ENCODE assay signal across 8 cellular contexts in genomic region chr1:201676061-201676644, GRCh38.
DNase-seq lines count a peak whose midpoint lies in the region; ATAC-seq and TF ChIP-seq lines count a peak whose summit lies in the region.
"Had no signal": no experiment of that assay in that cellular context is flagged by ENCODE, and none has a peak within 500 bp of the region (broad histone marks: within the 10 kb centered on the region; RNA-seq: fewer than 3 reads in every experiment).

No MANE protein-coding gene starts in this region.

- peaks cover 41% of the 10 kb centered on the region for H3K4me1 ChIP-seq in HUES48 (ENCODE audit: control insufficient read depth, insufficient read depth, low read length)
- peaks cover 33% of the 10 kb centered on the region for H3K4me1 ChIP-seq in adipocyte (ENCODE audit: control insufficient read depth, insufficient read depth, low read length)
- peaks cover 30% of the 10 kb centered on the region for H3K4me1 ChIP-seq in iPS-15b (ENCODE audit: control insufficient read depth, insufficient read depth, low read length)
- no peaks in the 10 kb centered on the region for H3K4me1 ChIP-seq in thymus (ENCODE audit: control insufficient read depth, insufficient read depth, low read length)
- no peaks in the 10 kb centered on the region for H3K4me1 ChIP-seq in MM.1S (ENCODE audit: low read length)

- H3K9ac ChIP-seq in HUES48 (ENCODE audit: low read depth, low read length), result peak overlapping the region; percentile 22; the same call in 1 of the 2 replicates
- peak overlapping the region; percentile 32 for H3K9ac ChIP-seq in adipocyte (ENCODE audit: low read length)
- peak overlapping the region; percentile 2 for H3K9ac ChIP-seq in iPS-15b (ENCODE audit: low read depth, low read length)
- H3K9ac ChIP-seq in MM.1S (ENCODE audit: low read length), result no peak overlapping the region

- no peak for ATAC-seq in HG02623 (IDR thresholded peaks at IDR 0.05; ENCODE audit: unreplicated experiment)

- no peaks in the 10 kb centered on the region for H3K36me3 ChIP-seq in HUES48 (ENCODE audit: control insufficient read depth, insufficient read depth, low read length)
- peaks cover 6% of the 10 kb centered on the region for H3K36me3 ChIP-seq in adipocyte (ENCODE audit: control insufficient read depth, insufficient read depth, low read length, severe bottlenecking)
- H3K36me3 ChIP-seq in iPS-15b (ENCODE audit: control insufficient read depth, insufficient read depth, low read length), result no peaks in the 10 kb centered on the region
- H3K36me3 ChIP-seq in thymus (ENCODE audit: control insufficient read depth, insufficient read depth), result no peaks in the 10 kb centered on the region
- H3K36me3 ChIP-seq in MM.1S (replicated peaks; ENCODE audit: insufficient read depth, low read length), result no peaks in the 10 kb centered on the region

- no peaks in the 10 kb centered on the region for H3K79me2 ChIP-seq in MM.1S (ENCODE audit: low read length)

- H3K4me3 ChIP-seq in HUES48 (ENCODE audit: low read depth, low read length), result no peak overlapping the region
- H3K4me3 ChIP-seq in adipocyte (ENCODE audit: low read length), result no peak overlapping the region
- no peak overlapping the region for H3K4me3 ChIP-seq in iPS-15b (ENCODE audit: low read depth, low read length)
- no peak overlapping the region for H3K4me3 ChIP-seq in thymus (ENCODE audit: low read length)
- H3K4me3 ChIP-seq in MM.1S (ENCODE audit: low read length), result no peak overlapping the region

- no peak overlapping the region for H2AFZ ChIP-seq in MM.1S (ENCODE audit: low read length)

- DNase-seq in adipocyte (ENCODE audit: low read depth) (peak; percentile 46), MM.1S (no peak)
- no peak for DNase-seq in activated effector memory CD4-positive, alpha-beta T cell treated with Interleukin-2 at 50 U/mL for 16 hours
- DNase-seq: activated naive CD4-positive, alpha-beta T cell had no signal

- WGBS in thymus, result 44% methylated on average over 7 of the region's 7 CpGs

- H3F3A ChIP-seq in MM.1S (ENCODE audit: insufficient read depth, low read length), result no peaks in the 10 kb centered on the region

- H3K9me3 ChIP-seq in HUES48 (ENCODE audit: control insufficient read depth, insufficient read depth, low read length) (no peaks in the 10 kb centered on the region), adipocyte (ENCODE audit: control insufficient read depth, low read length) (no peaks in the 10 kb centered on the region), iPS-15b (ENCODE audit: control insufficient read depth, insufficient read depth, low read length) (no peaks in the 10 kb centered on the region), thymus (ENCODE audit: control insufficient read depth) (no peaks in the 10 kb centered on the region), MM.1S (replicated peaks; ENCODE audit: insufficient read depth, low read length) (no peaks in the 10 kb centered on the region)

- H3K4me2 ChIP-seq in MM.1S (ENCODE audit: low read depth, low read length), result no peak overlapping the region

- TF ChIP-seq CTCF in MM.1S (IDR thresholded peaks at IDR 0.05; ENCODE audit: low read length), result no peak

- no peaks in the 10 kb centered on the region for H4K20me1 ChIP-seq in MM.1S (ENCODE audit: insufficient read depth, low read length)

- H3K27ac ChIP-seq in HUES48 (ENCODE audit: low read depth, low read length) (peak overlapping the region; percentile 80), thymus (ENCODE audit: low read depth) (peak overlapping the region; percentile 66), MM.1S (ENCODE audit: low read length) (no peak overlapping the region)

- H3K9me2 ChIP-seq in MM.1S (replicated peaks; ENCODE audit: insufficient read depth, low read length), result no peaks in the 10 kb centered on the region

- H3K27me3 ChIP-seq in HUES48 (ENCODE audit: control insufficient read depth, insufficient read depth, low read length), result no peaks in the 10 kb centered on the region
- no peaks in the 10 kb centered on the region for H3K27me3 ChIP-seq in adipocyte (replicated peaks; ENCODE audit: control insufficient read depth, insufficient read depth, low read length)
- H3K27me3 ChIP-seq in iPS-15b (ENCODE audit: control insufficient read depth, insufficient read depth, low read length), result no peaks in the 10 kb centered on the region
- no peaks in the 10 kb centered on the region for H3K27me3 ChIP-seq in thymus (ENCODE audit: control insufficient read depth, insufficient read depth)
- H3K27me3 ChIP-seq in MM.1S (replicated peaks; ENCODE audit: insufficient read depth, low read length), result 0 out of 2 replicates have a peak, but pooled peaks cover 8% of the 10 kb centered on the region
